Comparison of ENCODE assay signal across 1 cellular context in the genomic region with DNA sequence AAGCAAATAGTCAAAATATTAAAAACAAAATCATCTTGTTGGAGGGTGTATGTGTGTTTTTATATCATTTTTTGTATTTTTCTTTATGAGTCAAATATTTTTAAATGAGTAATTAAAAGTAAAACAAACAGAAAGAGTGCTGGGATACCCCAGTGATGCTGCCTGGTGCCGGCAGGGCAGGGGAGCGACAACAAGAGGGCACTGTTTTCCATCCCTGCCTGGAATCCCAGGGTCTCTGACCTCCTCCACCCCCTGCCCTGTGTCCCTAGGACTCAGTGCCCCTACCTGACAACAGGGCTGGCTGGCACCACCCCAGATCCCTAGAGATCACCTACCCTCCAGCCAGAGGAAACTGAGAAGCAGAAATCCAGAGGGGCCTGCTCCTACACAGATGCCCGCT.
TF ChIP-seq lines count a peak whose summit lies in the region.

No MANE protein-coding gene starts in this region.

TF ChIP-seq in H1, 55 proteins besides CTCF, POLR2A, EP300 and RAD21:
- TF ChIP-seq TEAD4 (IDR thresholded peaks at IDR 0.05; ENCODE audit: low read depth, low read length) = 0 out of 2 replicates have a peak, but pooled peaks have one; percentile 12
- TF ChIP-seq, protein P1, sequence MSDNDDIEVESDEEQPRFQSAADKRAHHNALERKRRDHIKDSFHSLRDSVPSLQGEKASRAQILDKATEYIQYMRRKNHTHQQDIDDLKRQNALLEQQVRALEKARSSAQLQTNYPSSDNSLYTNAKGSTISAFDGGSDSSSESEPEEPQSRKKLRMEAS (IDR thresholded peaks at IDR 0.05) = no peak
